In genomic region chr7:1741751-1742554, GRCh38 we compare ENCODE assay signal across 10 cellular contexts.
DNase-seq lines count a peak whose midpoint lies in the region; ATAC-seq and TF ChIP-seq lines count a peak whose summit lies in the region.
"Had no signal": no experiment of that assay in that cellular context is flagged by ENCODE, and none has a peak within 500 bp of the region (broad histone marks: within the 10 kb centered on the region; RNA-seq: fewer than 3 reads in every experiment).

No MANE protein-coding gene starts in this region.

- DNase-seq in DMS53 (lab: John Stamatoyannopoulos, UW) (peak; percentile 31), DMS53 treated with DMSO at 0.1 percent for 48 hours (lab: John Stamatoyannopoulos, UW; ENCODE audit: unreplicated experiment) (no peak), NCI-H82 (lab: John Stamatoyannopoulos, UW) (peak; percentile 94), body of pancreas (no peak), ecto neural progenitor cell (ENCODE audit: low spot score) (no peak), NCI-H345 treated with DMSO at 0.1 percent for 48 hours (lab: John Stamatoyannopoulos, UW; ENCODE audit: unreplicated experiment) (no peak)
- DNase-seq in stimulated activated effector memory CD8-positive, alpha-beta T cell treated with anti-CD3 and anti-CD28 coated beads, Interleukin-12 subunit alpha, Interleukin-12 subunit beta, amount 100 ng/mL, for 72 hours (ENCODE audit: low spot score in 2 of 2) = no peak
- DNase-seq: NCI-H187, sigmoid colon had no signal

- H3K36me3 ChIP-seq in body of pancreas (replicated peaks in 1 of 2; ENCODE audit: insufficient read depth in 1 of 2, low read depth in 2 of 2) = no peaks in the 10 kb centered on the region
- H3K36me3 ChIP-seq: sigmoid colon had no signal

- H3K27ac ChIP-seq in body of pancreas = no peak overlapping the region

- TF ChIP-seq CTCF in body of pancreas (IDR thresholded peaks at IDR 0.05) = no peak

- no peak overlapping the region for H3K27ac Mint-ChIP-seq in stimulated activated effector memory CD8-positive, alpha-beta T cell treated with anti-CD3 and anti-CD28 coated beads, Interleukin-12 subunit alpha, Interleukin-12 subunit beta, amount 100 ng/mL, for 72 hours

- ATAC-seq in body of pancreas (peak; percentile 36), GM21367 (IDR thresholded peaks at IDR 0.05; ENCODE audit: unreplicated experiment) (no peak)
- peak; percentile 22 for ATAC-seq in stimulated activated effector memory CD8-positive, alpha-beta T cell treated with anti-CD3 and anti-CD28 coated beads, Interleukin-12 subunit alpha, Interleukin-12 subunit beta, amount 100 ng/mL, for 72 hours

- no peaks in the 10 kb centered on the region for H3K9me3 Mint-ChIP-seq in stimulated activated effector memory CD8-positive, alpha-beta T cell treated with anti-CD3 and anti-CD28 coated beads, Interleukin-12 subunit alpha, Interleukin-12 subunit beta, amount 100 ng/mL, for 72 hours

- intact Hi-C loops in body of pancreas (cut with DNase I) = no loop called here

- no peak for TF ChIP-seq POLR2A in body of pancreas (IDR thresholded peaks at IDR 0.05)

- no peaks in the 10 kb centered on the region for H3K9me3 ChIP-seq in body of pancreas
- H3K9me3 ChIP-seq: sigmoid colon had no signal

- no peaks in the 10 kb centered on the region for H3K27me3 ChIP-seq in body of pancreas

- H3K4me3 Mint-ChIP-seq in stimulated activated effector memory CD8-positive, alpha-beta T cell treated with anti-CD3 and anti-CD28 coated beads, Interleukin-12 subunit alpha, Interleukin-12 subunit beta, amount 100 ng/mL, for 72 hours = peak overlapping the region; percentile 68

- no peaks in the 10 kb centered on the region for H3K36me3 Mint-ChIP-seq in stimulated activated effector memory CD8-positive, alpha-beta T cell treated with anti-CD3 and anti-CD28 coated beads, Interleukin-12 subunit alpha, Interleukin-12 subunit beta, amount 100 ng/mL, for 72 hours

- 80 to 94% methylated on average over 6 to 28 of the region's 33 CpGs for WGBS in body of pancreas, 2 donors

- no peak overlapping the region for H3K4me3 ChIP-seq in body of pancreas
- H3K4me3 ChIP-seq: sigmoid colon had no signal

- H3K4me1 ChIP-seq in body of pancreas = peaks cover 9% of the 10 kb centered on the region

- H3K4me1 Mint-ChIP-seq in stimulated activated effector memory CD8-positive, alpha-beta T cell treated with anti-CD3 and anti-CD28 coated beads, Interleukin-12 subunit alpha, Interleukin-12 subunit beta, amount 100 ng/mL, for 72 hours = peaks cover 34% of the 10 kb centered on the region

Comparison
In these comparisons a context has a peak if more than half of its experiments do, and no peak if none do; other contexts are left out.
1. DNase-seq: peak in DMS53 (single experiment) and NCI-H82 (single experiment); none in DMS53 treated with DMSO at 0.1 percent for 48 hours (single experiment), body of pancreas (0 of 4), stimulated activated effector memory CD8-positive, alpha-beta T cell treated with anti-CD3 and anti-CD28 coated beads, Interleukin-12 subunit alpha, Interleukin-12 subunit beta, amount 100 ng/mL, for 72 hours (0 of 2), ecto neural progenitor cell (single experiment) and NCI-H345 treated with DMSO at 0.1 percent for 48 hours (single experiment).